ENCODE assay signal across 1 cellular context in the genomic region with DNA sequence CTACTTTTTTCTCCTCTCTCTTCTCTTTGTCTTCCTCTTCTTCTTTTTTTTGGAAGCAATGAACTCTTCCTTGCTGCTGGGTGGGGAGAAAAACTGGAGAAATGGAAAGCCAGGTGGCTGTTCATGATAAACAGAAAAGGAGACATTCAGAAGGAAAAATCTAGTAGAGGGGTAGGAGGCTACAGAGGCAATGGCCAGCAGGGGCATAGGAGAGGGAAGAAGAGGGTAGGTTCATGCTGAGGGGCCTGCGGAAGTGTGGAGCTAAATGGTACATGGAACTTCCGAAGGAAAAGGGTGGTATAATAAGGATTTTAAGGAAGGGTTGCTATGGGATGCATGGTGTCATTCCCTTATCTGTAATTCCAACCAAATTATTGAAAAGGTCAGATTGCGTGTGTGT.
TF ChIP-seq lines count a peak whose summit lies in the region.

No MANE protein-coding gene starts in this region.

TF ChIP-seq in GM23338, 12 proteins besides CTCF, POLR2A, EP300 and RAD21 (continued from another document):
- TF ChIP-seq, protein P1, sequence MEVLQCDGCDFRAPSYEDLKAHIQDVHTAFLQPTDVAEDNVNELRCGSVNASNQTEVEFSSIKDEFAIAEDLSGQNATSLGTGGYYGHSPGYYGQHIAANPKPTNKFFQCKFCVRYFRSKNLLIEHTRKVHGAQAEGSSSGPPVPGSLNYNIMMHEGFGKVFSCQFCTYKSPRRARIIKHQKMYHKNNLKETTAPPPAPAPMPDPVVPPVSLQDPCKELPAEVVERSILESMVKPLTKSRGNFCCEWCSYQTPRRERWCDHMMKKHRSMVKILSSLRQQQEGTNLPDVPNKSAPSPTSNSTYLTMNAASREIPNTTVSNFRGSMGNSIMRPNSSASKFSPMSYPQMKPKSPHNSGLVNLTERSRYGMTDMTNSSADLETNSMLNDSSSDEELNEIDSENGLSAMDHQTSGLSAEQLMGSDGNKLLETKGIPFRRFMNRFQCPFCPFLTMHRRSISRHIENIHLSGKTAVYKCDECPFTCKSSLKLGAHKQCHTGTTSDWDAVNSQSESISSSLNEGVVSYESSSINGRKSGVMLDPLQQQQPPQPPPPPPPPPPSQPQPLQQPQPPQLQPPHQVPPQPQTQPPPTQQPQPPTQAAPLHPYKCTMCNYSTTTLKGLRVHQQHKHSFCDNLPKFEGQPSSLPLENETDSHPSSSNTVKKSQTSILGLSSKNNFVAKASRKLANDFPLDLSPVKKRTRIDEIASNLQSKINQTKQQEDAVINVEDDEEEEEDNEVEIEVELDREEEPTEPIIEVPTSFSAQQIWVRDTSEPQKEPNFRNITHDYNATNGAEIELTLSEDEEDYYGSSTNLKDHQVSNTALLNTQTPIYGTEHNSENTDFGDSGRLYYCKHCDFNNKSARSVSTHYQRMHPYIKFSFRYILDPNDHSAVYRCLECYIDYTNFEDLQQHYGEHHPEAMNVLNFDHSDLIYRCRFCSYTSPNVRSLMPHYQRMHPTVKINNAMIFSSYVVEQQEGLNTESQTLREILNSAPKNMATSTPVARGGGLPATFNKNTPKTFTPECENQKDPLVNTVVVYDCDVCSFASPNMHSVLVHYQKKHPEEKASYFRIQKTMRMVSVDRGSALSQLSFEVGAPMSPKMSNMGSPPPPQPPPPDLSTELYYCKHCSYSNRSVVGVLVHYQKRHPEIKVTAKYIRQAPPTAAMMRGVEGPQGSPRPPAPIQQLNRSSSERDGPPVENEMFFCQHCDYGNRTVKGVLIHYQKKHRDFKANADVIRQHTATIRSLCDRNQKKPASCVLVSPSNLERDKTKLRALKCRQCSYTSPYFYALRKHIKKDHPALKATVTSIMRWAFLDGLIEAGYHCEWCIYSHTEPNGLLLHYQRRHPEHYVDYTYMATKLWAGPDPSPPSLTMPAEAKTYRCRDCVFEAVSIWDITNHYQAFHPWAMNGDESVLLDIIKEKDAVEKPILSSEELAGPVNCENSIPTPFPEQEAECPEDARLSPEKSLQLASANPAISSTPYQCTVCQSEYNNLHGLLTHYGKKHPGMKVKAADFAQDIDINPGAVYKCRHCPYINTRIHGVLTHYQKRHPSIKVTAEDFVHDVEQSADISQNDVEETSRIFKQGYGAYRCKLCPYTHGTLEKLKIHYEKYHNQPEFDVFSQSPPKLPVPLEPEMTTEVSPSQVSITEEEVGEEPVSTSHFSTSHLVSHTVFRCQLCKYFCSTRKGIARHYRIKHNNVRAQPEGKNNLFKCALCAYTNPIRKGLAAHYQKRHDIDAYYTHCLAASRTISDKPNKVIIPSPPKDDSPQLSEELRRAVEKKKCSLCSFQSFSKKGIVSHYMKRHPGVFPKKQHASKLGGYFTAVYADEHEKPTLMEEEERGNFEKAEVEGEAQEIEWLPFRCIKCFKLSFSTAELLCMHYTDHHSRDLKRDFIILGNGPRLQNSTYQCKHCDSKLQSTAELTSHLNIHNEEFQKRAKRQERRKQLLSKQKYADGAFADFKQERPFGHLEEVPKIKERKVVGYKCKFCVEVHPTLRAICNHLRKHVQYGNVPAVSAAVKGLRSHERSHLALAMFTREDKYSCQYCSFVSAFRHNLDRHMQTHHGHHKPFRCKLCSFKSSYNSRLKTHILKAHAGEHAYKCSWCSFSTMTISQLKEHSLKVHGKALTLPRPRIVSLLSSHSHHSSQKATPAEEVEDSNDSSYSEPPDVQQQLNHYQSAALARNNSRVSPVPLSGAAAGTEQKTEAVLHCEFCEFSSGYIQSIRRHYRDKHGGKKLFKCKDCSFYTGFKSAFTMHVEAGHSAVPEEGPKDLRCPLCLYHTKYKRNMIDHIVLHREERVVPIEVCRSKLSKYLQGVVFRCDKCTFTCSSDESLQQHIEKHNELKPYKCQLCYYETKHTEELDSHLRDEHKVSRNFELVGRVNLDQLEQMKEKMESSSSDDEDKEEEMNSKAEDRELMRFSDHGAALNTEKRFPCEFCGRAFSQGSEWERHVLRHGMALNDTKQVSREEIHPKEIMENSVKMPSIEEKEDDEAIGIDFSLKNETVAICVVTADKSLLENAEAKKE (CRISPR knock-in tag; IDR thresholded peaks at IDR 0.05) = no peak
- TF ChIP-seq, protein P2, sequence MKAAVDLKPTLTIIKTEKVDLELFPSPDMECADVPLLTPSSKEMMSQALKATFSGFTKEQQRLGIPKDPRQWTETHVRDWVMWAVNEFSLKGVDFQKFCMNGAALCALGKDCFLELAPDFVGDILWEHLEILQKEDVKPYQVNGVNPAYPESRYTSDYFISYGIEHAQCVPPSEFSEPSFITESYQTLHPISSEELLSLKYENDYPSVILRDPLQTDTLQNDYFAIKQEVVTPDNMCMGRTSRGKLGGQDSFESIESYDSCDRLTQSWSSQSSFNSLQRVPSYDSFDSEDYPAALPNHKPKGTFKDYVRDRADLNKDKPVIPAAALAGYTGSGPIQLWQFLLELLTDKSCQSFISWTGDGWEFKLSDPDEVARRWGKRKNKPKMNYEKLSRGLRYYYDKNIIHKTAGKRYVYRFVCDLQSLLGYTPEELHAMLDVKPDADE (IDR thresholded peaks at IDR 0.05) = no peak
- TF ChIP-seq STAT1 (IDR thresholded peaks at IDR 0.05; ENCODE audit: unreplicated experiment) (no peak), EZH2phosphoT487 (IDR thresholded peaks at IDR 0.05; ENCODE audit: unreplicated experiment) (no peak), CREB1 (CRISPR knock-in tag; IDR thresholded peaks at IDR 0.05; ENCODE audit: low read depth) (no peak), POLR2AphosphoS5 (IDR thresholded peaks at IDR 0.05; ENCODE audit: low read depth) (no peak)
